In the genomic region with DNA sequence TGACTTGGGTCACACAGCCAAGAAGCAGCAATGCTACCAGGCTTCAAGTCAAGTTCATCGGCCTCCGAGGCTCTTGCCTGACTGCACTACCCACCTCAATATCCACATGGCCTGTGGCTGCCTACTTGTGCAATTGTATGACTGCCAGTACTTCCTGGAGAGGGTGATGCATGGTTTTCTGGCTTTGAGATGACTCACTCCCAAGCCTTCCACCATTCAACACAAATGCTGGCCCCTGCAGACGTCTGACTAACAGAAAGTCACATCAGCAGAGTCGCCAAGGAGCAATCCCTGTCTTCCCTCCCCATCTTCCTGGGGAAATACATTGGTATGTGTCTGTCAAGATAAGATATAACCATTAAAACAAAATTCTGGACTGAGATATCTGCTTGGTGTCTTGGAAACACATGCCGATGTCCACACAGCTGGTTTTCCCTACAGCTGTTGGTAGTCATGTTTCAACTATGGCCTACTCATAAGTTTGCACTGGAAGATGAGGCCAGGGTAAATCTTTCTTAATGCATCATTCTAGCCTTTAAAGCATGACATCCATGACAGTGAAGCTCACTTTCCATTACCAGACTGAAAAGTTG, we compare ENCODE assay signal across 8 cellular contexts.
DNase-seq lines count a peak whose midpoint lies in the region; ATAC-seq, FAIRE-seq and TF ChIP-seq lines count a peak whose summit lies in the region.

No MANE protein-coding gene starts in this region.

- H3K9me3 ChIP-seq in right cardiac atrium (ENCODE audit: control insufficient read depth, low read length): no peaks in the 10 kb centered on the region

- H3K4me3 ChIP-seq in right cardiac atrium (ENCODE audit: low read length): no peak overlapping the region

- intact Hi-C loops in right cardiac atrium (cut with DNase I): loop anchor here in 1 of 4 donors (10.0 kb wide), 2 partner anchors 56 to 176 kb away; partner anchors contain the start of gene ARHGEF3

- H3K27ac ChIP-seq in right cardiac atrium (ENCODE audit: low read length): no peak overlapping the region

- TF ChIP-seq CTCF in D721Med (IDR thresholded peaks at IDR 0.05; ENCODE audit: insufficient read depth, missing control alignments): no peak

- H3K4me1 ChIP-seq in right cardiac atrium (ENCODE audit: control insufficient read depth, insufficient read depth, low read length): peaks cover 7% of the 10 kb centered on the region

- FAIRE-seq in D721Med (lab: Jason Lieb, UNC): no peak

- WGBS in right cardiac atrium: 39% methylated on average over 5 of the region's 5 CpGs

- peak; percentile 87 to 95 for ATAC-seq in right cardiac atrium
- no peak for ATAC-seq in GM21529 (IDR thresholded peaks at IDR 0.05; ENCODE audit: unreplicated experiment)
- ATAC-seq in HG03565 (IDR thresholded peaks at IDR 0.05; ENCODE audit: unreplicated experiment): no peak

- DNase-seq in A172 (ENCODE audit: low spot score): peak; percentile 97
- DNase-seq in Kasumi-1 (lab: John Stamatoyannopoulos, UW): peak; percentile 98
- DNase-seq in activated T-helper 1 cell treated with Interleukin-2 at 50 U/mL for 16 hours (ENCODE audit: low read depth): peak; percentile 5
- DNase-seq in right cardiac atrium: peak; percentile 70 to 80 (median 73)
- DNase-seq in stimulated activated CD8-positive, alpha-beta memory T cell treated with anti-CD3 and anti-CD28 coated beads, Interleukin-4, amount 100 ng/mL, for 24 hours (ENCODE audit: low read depth): peak; percentile 19
- no peak for DNase-seq in D721Med (ENCODE audit: insufficient read length, low spot score)

- no peaks in the 10 kb centered on the region for H3K27me3 ChIP-seq in right cardiac atrium (ENCODE audit: control insufficient read depth, insufficient read depth)

Comparison
In these comparisons a context has a peak if more than half of its experiments do, and no peak if none do; other contexts are left out.
1. ATAC-seq: peak in right cardiac atrium (2 of 2); none in GM21529 (single experiment) and HG03565 (single experiment).